11 cellular contexts compared by ENCODE assay signal in genomic region chr10:34504534-34504933, GRCh38.
DNase-seq lines count a peak whose midpoint lies in the region; ATAC-seq, FAIRE-seq and TF ChIP-seq lines count a peak whose summit lies in the region.
"Had no signal": no experiment of that assay in that cellular context is flagged by ENCODE, and none has a peak within 500 bp of the region (broad histone marks: within the 10 kb centered on the region; RNA-seq: fewer than 3 reads in every experiment).

No MANE protein-coding gene starts in this region.

- peaks cover 5% of the 10 kb centered on the region for H3K4me1 Mint-ChIP-seq in osteocyte (ENCODE audit: unreplicated experiment)

- ATAC-seq in A549 (peak; percentile 93 to 98), left ventricle myocardium superior (peak; percentile 79), HG03342 (IDR thresholded peaks at IDR 0.05; ENCODE audit: unreplicated experiment) (no peak), HG02973 (IDR thresholded peaks at IDR 0.05; ENCODE audit: unreplicated experiment) (no peak)

- no peak for TF ChIP-seq EP300 in A549 (IDR thresholded peaks at IDR 0.05)

- peaks cover 6% of the 10 kb centered on the region for H3K9me3 Mint-ChIP-seq in osteocyte (ENCODE audit: unreplicated experiment)

- WGBS in A549 (ENCODE audit: missing lambda C conversion rate): 1% methylated on average over 3 of the region's 3 CpGs

- H3K27me3 Mint-ChIP-seq in osteocyte (ENCODE audit: unreplicated experiment): no peaks in the 10 kb centered on the region

- TF ChIP-seq RAD21 in A549 (conservative IDR thresholded peaks at IDR 0.05 in 1 of 2, IDR thresholded peaks at IDR 0.05 in 1 of 2): peak in 1 of 2 experiments; percentile 18; a peak in 2 of 5 replicates

- no peaks in the 10 kb centered on the region for H3K9me3 ChIP-seq in A549

- no peak for TF ChIP-seq POLR2A in A549 (IDR thresholded peaks at IDR 0.05; ENCODE audit: low read length)

- H3K4me3 Mint-ChIP-seq in osteocyte (ENCODE audit: unreplicated experiment): no peak overlapping the region

- DNase-seq in A549 (ENCODE audit: low read depth in 1 of 2, low spot score in 1 of 2) (peak; percentile 69 to 74), HCEC 1CT (peak; percentile 26), T1000 (lab: John Stamatoyannopoulos, UW) (peak; percentile 7), left ventricle myocardium superior (no peak), T-helper 1 cell (no peak), osteocyte (ENCODE audit: extremely low spot score, unreplicated experiment) (no peak)
- DNase-seq: amygdala; right cardiac atrium; stimulated activated naive CD4-positive, alpha-beta T cell treated with Interleukin-2 at 50 U/mL for 16 hours had no signal

- peak overlapping the region; percentile 78 to 83 for H3K27ac ChIP-seq in A549

- peak; percentile 46 for FAIRE-seq in A549 (lab: Jason Lieb, UNC)

- intact Hi-C loops in left ventricle myocardium superior (cut with micrococcal nuclease): no loop called here

- CTCF ChIA-PET in A549 (lab: Yijun Ruan, JAX): interaction anchor here (0.6 to 2.5 kb wide), 6 partner anchors 14 to 193 kb away, joined by 3 to 8 read pairs (median 6); no protein-coding TSS in a partner anchor

- peak overlapping the region; percentile 73 for H3K4me2 ChIP-seq in A549

- POLR2A ChIA-PET in A549 (lab: Yijun Ruan, JAX): interaction anchor here (0.7 kb wide), 1 partner anchor 77 kb away, joined by 5 read pairs; no protein-coding TSS in a partner anchor

- H3K4me3 ChIP-seq in A549: no peak overlapping the region

- no peak overlapping the region for H3K27ac Mint-ChIP-seq in osteocyte (ENCODE audit: unreplicated experiment)

- H3K4me1 ChIP-seq in A549: peaks cover 59% of the 10 kb centered on the region

- peaks cover 4% of the 10 kb centered on the region for H3K36me3 Mint-ChIP-seq in osteocyte (ENCODE audit: unreplicated experiment)

- TF ChIP-seq CTCF in A549 (IDR thresholded peaks at IDR 0.05) (no peak), osteocyte (IDR thresholded peaks at IDR 0.05) (no peak)

TF ChIP-seq in A549, 52 proteins besides CTCF, POLR2A, EP300 and RAD21:
- TF ChIP-seq FOSL2 (IDR thresholded peaks at IDR 0.05): peak; percentile 50; the same call in 1 of the 2 replicates
- TF ChIP-seq FOSL2 (CRISPR knock-in tag; IDR thresholded peaks at IDR 0.05): peak; percentile 85
- TF ChIP-seq, protein P1, sequence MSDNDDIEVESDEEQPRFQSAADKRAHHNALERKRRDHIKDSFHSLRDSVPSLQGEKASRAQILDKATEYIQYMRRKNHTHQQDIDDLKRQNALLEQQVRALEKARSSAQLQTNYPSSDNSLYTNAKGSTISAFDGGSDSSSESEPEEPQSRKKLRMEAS (IDR thresholded peaks at IDR 0.05): peak; percentile 30; the same call in 1 of the 2 replicates
- no peak for TF ChIP-seq KDM1A (IDR thresholded peaks at IDR 0.05; ENCODE audit: low read depth)
- TF ChIP-seq MAFK (IDR thresholded peaks at IDR 0.05; ENCODE audit: partially characterized antibody): peak; percentile 44
- peak; percentile 32; the same call in 1 of the 2 replicates for TF ChIP-seq GATA3 (IDR thresholded peaks at IDR 0.05; ENCODE audit: borderline replicate concordance)
- peak; percentile 28; the same call in 1 of the 2 replicates for TF ChIP-seq JUNB (IDR thresholded peaks at IDR 0.05)
- TF ChIP-seq SREBF2 (IDR thresholded peaks at IDR 0.05): no peak
TF ChIP-seq in A549: peak in this region for 5.

Comparison
In these comparisons a context has a peak if more than half of its experiments do, and no peak if none do; other contexts are left out.
1. ATAC-seq: peak in A549 (2 of 2) and left ventricle myocardium superior (single experiment); none in HG03342 (single experiment) and HG02973 (single experiment).
2. DNase-seq: peak in A549 (2 of 2), HCEC 1CT (single experiment) and T1000 (single experiment); none in left ventricle myocardium superior (single experiment), T-helper 1 cell (0 of 5) and osteocyte (single experiment).